In the genomic region with DNA sequence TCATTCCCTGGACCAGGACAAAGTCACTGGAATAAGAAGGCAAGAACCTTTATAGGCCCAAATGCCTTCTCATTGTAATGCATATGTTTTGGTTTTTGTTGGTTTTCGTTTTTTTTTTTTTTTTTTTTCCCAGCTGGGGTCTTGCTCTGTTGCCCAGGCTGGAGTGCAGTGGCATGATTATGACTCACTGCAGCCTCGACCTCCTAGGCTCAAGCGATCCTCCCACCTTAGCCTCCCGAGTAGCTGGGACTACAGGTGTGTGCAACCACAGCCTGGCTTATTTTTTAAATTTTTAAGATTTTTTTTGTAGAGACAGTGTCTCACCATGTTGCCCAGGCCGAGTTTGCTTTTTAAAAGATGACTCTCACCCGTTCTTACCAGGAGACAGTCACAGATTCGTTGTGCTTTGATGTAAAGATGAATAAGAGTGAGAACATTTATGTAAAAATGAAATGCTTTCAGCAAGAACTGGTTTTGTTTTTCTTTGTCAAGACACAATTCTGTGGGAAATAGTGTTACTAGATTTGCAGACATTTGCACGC, we compare ENCODE assay signal across 13 cellular contexts. TPM values are rescaled to one million over a fixed set of nuclear protein-coding genes. Genes with fewer than 3 reads are reported as not detected.
DNase-seq lines count a peak whose midpoint lies in the region; ATAC-seq lines count a peak whose summit lies in the region.
"Had no signal": no experiment of that assay in that cellular context is flagged by ENCODE, and none has a peak within 500 bp of the region (broad histone marks: within the 10 kb centered on the region; RNA-seq: fewer than 3 reads in every experiment).

No MANE protein-coding gene starts in this region.

- H3K27me3 ChIP-seq in GM23248 (replicated peaks; ENCODE audit: insufficient read depth): no peaks in the 10 kb centered on the region
- H3K27me3 ChIP-seq: neutrophil had no signal

- no peak overlapping the region for H3K9ac ChIP-seq in GM23248

- no peaks in the 10 kb centered on the region for H3F3A ChIP-seq in GM23248 (ENCODE audit: insufficient read depth)

- peaks cover 46% of the 10 kb centered on the region for H3K79me2 ChIP-seq in GM23248 (ENCODE audit: insufficient read depth)

- H2AFZ ChIP-seq in GM23248: no peak overlapping the region

- peaks cover 5% of the 10 kb centered on the region for H3K36me3 Mint-ChIP-seq in activated CD4-positive, alpha-beta T cell treated with anti-CD3 and anti-CD28 coated beads, Interleukin-2, amount 10 ng/mL, durations not matched to agents 7 days and 5 days (ENCODE audit: low read depth)
- H3K36me3 Mint-ChIP-seq in T-helper 17 cell (ENCODE audit: low read depth): no peaks in the 10 kb centered on the region
- H3K36me3 Mint-ChIP-seq in stimulated activated effector memory CD8-positive, alpha-beta T cell treated with anti-CD3 and anti-CD28 coated beads, Interleukin-12 subunit alpha, Interleukin-12 subunit beta, amount 100 ng/mL, for 72 hours: no peaks in the 10 kb centered on the region
- no peaks in the 10 kb centered on the region for H3K36me3 Mint-ChIP-seq in activated T-helper 2 cell treated with anti-CD3 and anti-CD28 coated beads, Interferon-gamma antibody, Interleukin-2, Interleukin-4, amounts not matched to agents 10 μg/mL and 5 μg/mL and 100 μg/mL, durations not matched to agents 14 hours and 24 hours and 36 hours (ENCODE audit: low read depth)

- H3K4me3 ChIP-seq in GM23248: no peak overlapping the region
- H3K4me3 ChIP-seq: thoracic aorta had no signal

- no peaks in the 10 kb centered on the region for H3K4me1 ChIP-seq in GM23248 (ENCODE audit: insufficient read depth)

- DNase-seq in activated CD4-positive, alpha-beta T cell treated with anti-CD3 and anti-CD28 coated beads, Interleukin-2, amount 10 ng/mL, durations not matched to agents 7 days and 5 days: no peak
- DNase-seq in activated CD4-positive, alpha-beta T cell treated with anti-CD3 and anti-CD28 coated beads, Interleukin-2, amount 50 U/mL, for 48 hours: no peak
- DNase-seq in T-helper 17 cell (no peak), GM23248 (no peak)
- DNase-seq in stimulated activated effector memory CD8-positive, alpha-beta T cell treated with anti-CD3 and anti-CD28 coated beads, Interleukin-12 subunit alpha, Interleukin-12 subunit beta, amount 100 ng/mL, for 72 hours (ENCODE audit: low spot score in 2 of 2): no peak
- DNase-seq in activated T-helper 2 cell treated with anti-CD3 and anti-CD28 coated beads, Interferon-gamma antibody, Interleukin-2, Interleukin-4, amounts not matched to agents 10 μg/mL and 5 μg/mL and 100 μg/mL, durations not matched to agents 14 hours and 24 hours and 36 hours (ENCODE audit: low spot score): no peak
- no peak for DNase-seq in activated naive CD4-positive, alpha-beta T cell (lab: John Stamatoyannopoulos, UW)
- DNase-seq: effector memory CD8-positive, alpha-beta T cell; NCI-H1417 treated with DMSO at 0.1 percent for 48 hours; NCI-H524 had no signal

- H3K9me3 ChIP-seq in T-helper 17 cell (ENCODE audit: control insufficient read depth, low read length, poor library complexity, severe bottlenecking) (no peaks in the 10 kb centered on the region), GM23248 (ENCODE audit: low read depth) (no peaks in the 10 kb centered on the region)
- H3K9me3 ChIP-seq: neutrophil, thoracic aorta had no signal

- no peaks in the 10 kb centered on the region for H4K20me1 ChIP-seq in GM23248 (ENCODE audit: insufficient read depth)

- POLR2A ChIA-PET in activated CD4-positive, alpha-beta T cell treated with anti-CD3 and anti-CD28 coated beads, Interleukin-2, amount 10 ng/mL, durations not matched to agents 7 days and 5 days (lab: Charles Lee): no interaction called here

- CTCF ChIA-PET in activated CD4-positive, alpha-beta T cell treated with anti-CD3 and anti-CD28 coated beads, Interleukin-2, amount 10 ng/mL, durations not matched to agents 7 days and 5 days (lab: Charles Lee): interaction anchor here (0.6 to 0.7 kb wide), 2 partner anchors 17 to 58 kb away, joined by 3 to 4 read pairs; no protein-coding TSS in a partner anchor

- no peaks in the 10 kb centered on the region for H3K27me3 Mint-ChIP-seq in activated CD4-positive, alpha-beta T cell treated with anti-CD3 and anti-CD28 coated beads, Interleukin-2, amount 10 ng/mL, durations not matched to agents 7 days and 5 days
- H3K27me3 Mint-ChIP-seq in T-helper 17 cell: no peaks in the 10 kb centered on the region
- H3K27me3 Mint-ChIP-seq in activated T-helper 2 cell treated with anti-CD3 and anti-CD28 coated beads, Interferon-gamma antibody, Interleukin-2, Interleukin-4, amounts not matched to agents 10 μg/mL and 5 μg/mL and 100 μg/mL, durations not matched to agents 14 hours and 24 hours and 36 hours (ENCODE audit: low read depth): no peaks in the 10 kb centered on the region
- H3K27me3 Mint-ChIP-seq: effector memory CD8-positive, alpha-beta T cell had no signal

- intact Hi-C loops in activated T-helper 2 cell treated with anti-CD3 and anti-CD28 coated beads, Interferon-gamma antibody, Interleukin-2, Interleukin-4, amounts not matched to agents 10 μg/mL and 5 μg/mL and 100 μg/mL, durations not matched to agents 14 hours and 24 hours and 36 hours (cut with micrococcal nuclease): no loop called here

- H3K36me3 ChIP-seq in GM23248 (ENCODE audit: low read depth): no peaks in the 10 kb centered on the region
- H3K36me3 ChIP-seq: neutrophil, thoracic aorta had no signal

- H3K27ac Mint-ChIP-seq in activated CD4-positive, alpha-beta T cell treated with anti-CD3 and anti-CD28 coated beads, Interleukin-2, amount 10 ng/mL, durations not matched to agents 7 days and 5 days: peak overlapping the region; percentile 62
- H3K27ac Mint-ChIP-seq in T-helper 17 cell: peak overlapping the region; percentile 29
- no peak overlapping the region for H3K27ac Mint-ChIP-seq in stimulated activated effector memory CD8-positive, alpha-beta T cell treated with anti-CD3 and anti-CD28 coated beads, Interleukin-12 subunit alpha, Interleukin-12 subunit beta, amount 100 ng/mL, for 72 hours
- H3K27ac Mint-ChIP-seq in activated T-helper 2 cell treated with anti-CD3 and anti-CD28 coated beads, Interferon-gamma antibody, Interleukin-2, Interleukin-4, amounts not matched to agents 10 μg/mL and 5 μg/mL and 100 μg/mL, durations not matched to agents 14 hours and 24 hours and 36 hours: no peak overlapping the region
- H3K27ac Mint-ChIP-seq: effector memory CD8-positive, alpha-beta T cell had no signal

- peaks cover 25% of the 10 kb centered on the region for H3K4me1 Mint-ChIP-seq in activated CD4-positive, alpha-beta T cell treated with anti-CD3 and anti-CD28 coated beads, Interleukin-2, amount 10 ng/mL, durations not matched to agents 7 days and 5 days
- peaks cover 7% of the 10 kb centered on the region for H3K4me1 Mint-ChIP-seq in T-helper 17 cell
- peaks cover 10% of the 10 kb centered on the region for H3K4me1 Mint-ChIP-seq in stimulated activated effector memory CD8-positive, alpha-beta T cell treated with anti-CD3 and anti-CD28 coated beads, Interleukin-12 subunit alpha, Interleukin-12 subunit beta, amount 100 ng/mL, for 72 hours
- peaks cover 5% of the 10 kb centered on the region for H3K4me1 Mint-ChIP-seq in activated T-helper 2 cell treated with anti-CD3 and anti-CD28 coated beads, Interferon-gamma antibody, Interleukin-2, Interleukin-4, amounts not matched to agents 10 μg/mL and 5 μg/mL and 100 μg/mL, durations not matched to agents 14 hours and 24 hours and 36 hours (ENCODE audit: low read depth)

- ATAC-seq in HG02852 (IDR thresholded peaks at IDR 0.05; ENCODE audit: unreplicated experiment) (peak; percentile 46), T-helper 17 cell (no peak)
- ATAC-seq in stimulated activated effector memory CD8-positive, alpha-beta T cell treated with anti-CD3 and anti-CD28 coated beads, Interleukin-12 subunit alpha, Interleukin-12 subunit beta, amount 100 ng/mL, for 72 hours: peak; percentile 77

- in situ Hi-C loops in GM23248 (cut with MboI): no loop called here

- H3K9me2 ChIP-seq in GM23248 (ENCODE audit: insufficient read depth): no peaks in the 10 kb centered on the region

- H3K9me3 Mint-ChIP-seq in activated CD4-positive, alpha-beta T cell treated with anti-CD3 and anti-CD28 coated beads, Interleukin-2, amount 10 ng/mL, durations not matched to agents 7 days and 5 days: no peaks in the 10 kb centered on the region
- H3K9me3 Mint-ChIP-seq in stimulated activated effector memory CD8-positive, alpha-beta T cell treated with anti-CD3 and anti-CD28 coated beads, Interleukin-12 subunit alpha, Interleukin-12 subunit beta, amount 100 ng/mL, for 72 hours: no peaks in the 10 kb centered on the region
- H3K9me3 Mint-ChIP-seq in activated T-helper 2 cell treated with anti-CD3 and anti-CD28 coated beads, Interferon-gamma antibody, Interleukin-2, Interleukin-4, amounts not matched to agents 10 μg/mL and 5 μg/mL and 100 μg/mL, durations not matched to agents 14 hours and 24 hours and 36 hours: no peaks in the 10 kb centered on the region
- H3K9me3 Mint-ChIP-seq: effector memory CD8-positive, alpha-beta T cell had no signal

- H3K4me3 Mint-ChIP-seq in activated CD4-positive, alpha-beta T cell treated with anti-CD3 and anti-CD28 coated beads, Interleukin-2, amount 10 ng/mL, durations not matched to agents 7 days and 5 days: no peak overlapping the region
- H3K4me3 Mint-ChIP-seq in T-helper 17 cell: peak overlapping the region; percentile 60
- peak overlapping the region; percentile 13 for H3K4me3 Mint-ChIP-seq in stimulated activated effector memory CD8-positive, alpha-beta T cell treated with anti-CD3 and anti-CD28 coated beads, Interleukin-12 subunit alpha, Interleukin-12 subunit beta, amount 100 ng/mL, for 72 hours
- H3K4me3 Mint-ChIP-seq in activated T-helper 2 cell treated with anti-CD3 and anti-CD28 coated beads, Interferon-gamma antibody, Interleukin-2, Interleukin-4, amounts not matched to agents 10 μg/mL and 5 μg/mL and 100 μg/mL, durations not matched to agents 14 hours and 24 hours and 36 hours (ENCODE audit: low read depth): no peak overlapping the region

- H3K27ac ChIP-seq in GM23248: no peak overlapping the region
- H3K27ac ChIP-seq: thoracic aorta had no signal

- H3K4me2 ChIP-seq in GM23248 (ENCODE audit: unreplicated experiment): no peak overlapping the region

- WGBS in GM23248 (ENCODE audit: low coverage in 1 of 2, low lambda C conversion rate in 2 of 2, missing lambda C conversion rate in 2 of 2), 2 experiments: 73% methylated on average over 8 of the region's 8 CpGs

RNA-seq across cellular contexts. Expression of a gene that starts 7.6 kb away (rescaled TPM):
- total RNA-seq in activated CD4-positive, alpha-beta T cell treated with anti-CD3 and anti-CD28 coated beads, Interleukin-2, amount 10 ng/mL, durations not matched to agents 7 days and 5 days: 10 to 100 TPM; 13.8 to 15.5 TPM
- total RNA-seq in T-helper 17 cell: 1 to 10 TPM; 6.7 to 9.0 TPM
- 14.9 and 24.4 TPM in 2 replicates for total RNA-seq in GM23248 (2014; rRNA removed; shearing (Covaris generic))
- polyA plus RNA-seq in GM23248 (2016; fragmentation: Nextera tagmentation; extraction: Ambion mirVana): 12.1 and 14.7 TPM in 2 replicates
- total RNA-seq in activated T-helper 2 cell treated with anti-CD3 and anti-CD28 coated beads, Interferon-gamma antibody, Interleukin-2, Interleukin-4, amounts not matched to agents 10 μg/mL and 5 μg/mL and 100 μg/mL, durations not matched to agents 14 hours and 24 hours and 36 hours: 9.4 and 12.3 TPM in 2 replicates

RNA-seq across cellular contexts. Expression of a gene that starts 11.1 kb away (rescaled TPM):
- 10 to 100 TPM; 40.0 to 43.9 TPM for total RNA-seq in activated CD4-positive, alpha-beta T cell treated with anti-CD3 and anti-CD28 coated beads, Interleukin-2, amount 10 ng/mL, durations not matched to agents 7 days and 5 days
- 10 to 100 TPM; 19.5 to 20.5 TPM for total RNA-seq in T-helper 17 cell
- total RNA-seq in GM23248 (2014; rRNA removed; shearing (Covaris generic)): 37.9 and 39.7 TPM in 2 replicates
- polyA plus RNA-seq in GM23248 (2016; fragmentation: Nextera tagmentation; extraction: Ambion mirVana): 28.6 and 32.4 TPM in 2 replicates
- total RNA-seq in activated T-helper 2 cell treated with anti-CD3 and anti-CD28 coated beads, Interferon-gamma antibody, Interleukin-2, Interleukin-4, amounts not matched to agents 10 μg/mL and 5 μg/mL and 100 μg/mL, durations not matched to agents 14 hours and 24 hours and 36 hours: 39.9 and 41.9 TPM in 2 replicates

RNA-seq across cellular contexts. Expression of a gene that starts 46.8 kb away (rescaled TPM):
- total RNA-seq in activated CD4-positive, alpha-beta T cell treated with anti-CD3 and anti-CD28 coated beads, Interleukin-2, amount 10 ng/mL, durations not matched to agents 7 days and 5 days: 100 to 1,000 TPM in 1 of 2 experiments, 10 to 100 TPM in 1; 93.3 to 109 TPM
- total RNA-seq in T-helper 17 cell: 100 to 1,000 TPM; 110 to 116 TPM
- 2.0 and 3.6 TPM in 2 replicates for total RNA-seq in GM23248 (2014; rRNA removed; shearing (Covaris generic))
- 0.18 and 0.19 TPM in 2 replicates for polyA plus RNA-seq in GM23248 (2016; fragmentation: Nextera tagmentation; extraction: Ambion mirVana)
- total RNA-seq in activated T-helper 2 cell treated with anti-CD3 and anti-CD28 coated beads, Interferon-gamma antibody, Interleukin-2, Interleukin-4, amounts not matched to agents 10 μg/mL and 5 μg/mL and 100 μg/mL, durations not matched to agents 14 hours and 24 hours and 36 hours: 41.0 and 45.6 TPM in 2 replicates

Comparison
In these comparisons a context has a peak if more than half of its experiments do, and no peak if none do; other contexts are left out.
1. H3K27ac Mint-ChIP-seq: peak in activated CD4-positive, alpha-beta T cell treated with anti-CD3 and anti-CD28 coated beads, Interleukin-2, amount 10 ng/mL, durations not matched to agents 7 days and 5 days (single experiment) and T-helper 17 cell (single experiment); none in stimulated activated effector memory CD8-positive, alpha-beta T cell treated with anti-CD3 and anti-CD28 coated beads, Interleukin-12 subunit alpha, Interleukin-12 subunit beta, amount 100 ng/mL, for 72 hours (single experiment) and activated T-helper 2 cell treated with anti-CD3 and anti-CD28 coated beads, Interferon-gamma antibody, Interleukin-2, Interleukin-4, amounts not matched to agents 10 μg/mL and 5 μg/mL and 100 μg/mL, durations not matched to agents 14 hours and 24 hours and 36 hours (single experiment).
2. H3K4me3 Mint-ChIP-seq: peak in T-helper 17 cell (single experiment) and stimulated activated effector memory CD8-positive, alpha-beta T cell treated with anti-CD3 and anti-CD28 coated beads, Interleukin-12 subunit alpha, Interleukin-12 subunit beta, amount 100 ng/mL, for 72 hours (single experiment); none in activated CD4-positive, alpha-beta T cell treated with anti-CD3 and anti-CD28 coated beads, Interleukin-2, amount 10 ng/mL, durations not matched to agents 7 days and 5 days (single experiment) and activated T-helper 2 cell treated with anti-CD3 and anti-CD28 coated beads, Interferon-gamma antibody, Interleukin-2, Interleukin-4, amounts not matched to agents 10 μg/mL and 5 μg/mL and 100 μg/mL, durations not matched to agents 14 hours and 24 hours and 36 hours (single experiment).